1 cellular context compared by ENCODE assay signal in genomic region chr5:96117863-96118651, GRCh38.
TF ChIP-seq lines count a peak whose summit lies in the region.

No MANE protein-coding gene starts in this region.

TF ChIP-seq in IMR-90, 13 proteins besides CTCF, POLR2A, EP300 and RAD21:
- TF ChIP-seq MAZ (IDR thresholded peaks at IDR 0.05; ENCODE audit: borderline replicate concordance, low read depth, low read length) (no peak), RCOR1 (IDR thresholded peaks at IDR 0.05; ENCODE audit: insufficient replicate concordance, low read length) (no peak), RFX5 (IDR thresholded peaks at IDR 0.05; ENCODE audit: low read depth, low read length) (no peak)
